In the genomic region with DNA sequence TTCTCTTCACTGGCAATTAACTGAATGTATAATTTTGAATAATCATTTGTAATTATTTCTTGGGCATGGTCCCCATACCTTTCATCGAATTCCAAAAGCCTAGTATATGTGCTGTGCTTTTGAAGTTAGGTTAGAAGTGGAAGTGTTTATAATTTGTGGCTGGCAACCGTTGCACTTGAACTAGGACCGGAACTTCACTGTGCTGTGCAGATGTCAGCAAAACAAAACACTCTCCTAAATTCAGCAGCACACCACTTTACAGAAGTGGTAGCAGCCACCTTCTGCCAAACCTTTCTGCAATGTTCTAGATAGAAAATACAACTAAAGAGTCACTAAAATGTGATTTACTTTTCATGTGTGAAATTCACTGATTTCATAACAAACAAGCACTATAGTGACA, we compare ENCODE assay signal across 19 cellular contexts.
"Had no signal": no experiment of that assay in that cellular context is flagged by ENCODE, and none has a peak within 500 bp of the region (broad histone marks: within the 10 kb centered on the region; RNA-seq: fewer than 3 reads in every experiment).

No MANE protein-coding gene starts in this region.

- DNase-seq: activated CD4-positive, alpha-beta T cell treated with anti-CD3 and anti-CD28 coated beads, Interleukin-2, amount 10 ng/mL, durations not matched to agents 7 days and 5 days; activated CD8-positive, alpha-beta memory T cell treated with anti-CD3 and anti-CD28 coated beads, Interleukin-2, amount 50 U/mL, for 48 hours; activated effector memory CD4-positive, alpha-beta T cell treated with anti-CD3 and anti-CD28 coated beads, Interleukin-2, amount 50 U/mL, for 16 hours; activated T-cell treated with anti-CD3 and anti-CD28 coated beads, Interleukin-2, amount 50 U/mL, for 48 hours; cerebellar nuclear complex; effector CD4-positive, alpha-beta T cell; stimulated activated CD4-positive, alpha-beta T cell treated with anti-CD3 and anti-CD28 coated beads, Interleukin-4, amount 100 ng/mL, for 24 hours; stomach had no signal

- ATAC-seq: activated CD4-positive, CD25-positive, alpha-beta regulatory T cell treated with anti-CD3 and anti-CD28 coated beads, Interleukin-2, amount 50 U/mL, for 24 hours; sciatic nerve; stimulated activated effector memory CD8-positive, alpha-beta T cell treated with anti-CD3 and anti-CD28 coated beads, Interleukin-12 subunit alpha, Interleukin-12 subunit beta, amount 100 ng/mL, for 72 hours had no signal

- H3K27me3 ChIP-seq: breast epithelium, neural progenitor cell, stomach had no signal

- H3K27ac ChIP-seq: breast epithelium, neural progenitor cell, prostate gland, stomach had no signal

- H3K27ac Mint-ChIP-seq: activated CD4-positive, alpha-beta T cell treated with anti-CD3 and anti-CD28 coated beads, Interleukin-2, amount 10 ng/mL, durations not matched to agents 7 days and 5 days; activated naive CD4-positive, alpha-beta T cell treated with anti-CD3 and anti-CD28 coated beads, Interleukin-2, amount 50 U/mL, for 24 hours; memory B cell; neural progenitor cell; stimulated activated effector memory CD8-positive, alpha-beta T cell treated with anti-CD3 and anti-CD28 coated beads, Interleukin-12 subunit alpha, Interleukin-12 subunit beta, amount 100 ng/mL, for 72 hours; T-helper 1 cell treated with Interleukin-12 subunit alpha and Interleukin-12 subunit beta and Interleukin-4 antibody, amounts not matched to agents 30 μg/mL and 1 μg/mL, for 36 hours; type B pancreatic cell had no signal

- H3K36me3 Mint-ChIP-seq: activated naive CD4-positive, alpha-beta T cell treated with anti-CD3 and anti-CD28 coated beads, Interleukin-2, amount 50 U/mL, for 24 hours; memory B cell; neural progenitor cell; stimulated activated effector memory CD8-positive, alpha-beta T cell treated with anti-CD3 and anti-CD28 coated beads, Interleukin-12 subunit alpha, Interleukin-12 subunit beta, amount 100 ng/mL, for 72 hours; type B pancreatic cell had no signal

- H3K9me3 ChIP-seq: breast epithelium, prostate gland had no signal

- H3K27me3 Mint-ChIP-seq: activated CD4-positive, alpha-beta T cell treated with anti-CD3 and anti-CD28 coated beads, Interleukin-2, amount 10 ng/mL, durations not matched to agents 7 days and 5 days; activated naive CD4-positive, alpha-beta T cell treated with anti-CD3 and anti-CD28 coated beads, Interleukin-2, amount 50 U/mL, for 24 hours; memory B cell; type B pancreatic cell had no signal

- H3K4me3 ChIP-seq: breast epithelium, neural progenitor cell, prostate gland, smooth muscle cell, stomach had no signal

- H3K4me3 Mint-ChIP-seq: activated CD4-positive, alpha-beta T cell treated with anti-CD3 and anti-CD28 coated beads, Interleukin-2, amount 10 ng/mL, durations not matched to agents 7 days and 5 days; activated naive CD4-positive, alpha-beta T cell treated with anti-CD3 and anti-CD28 coated beads, Interleukin-2, amount 50 U/mL, for 24 hours; memory B cell; neural progenitor cell; stimulated activated effector memory CD8-positive, alpha-beta T cell treated with anti-CD3 and anti-CD28 coated beads, Interleukin-12 subunit alpha, Interleukin-12 subunit beta, amount 100 ng/mL, for 72 hours; T-helper 1 cell treated with Interleukin-12 subunit alpha and Interleukin-12 subunit beta and Interleukin-4 antibody, amounts not matched to agents 30 μg/mL and 1 μg/mL, for 36 hours; type B pancreatic cell had no signal

- H3K4me1 ChIP-seq: breast epithelium, neural progenitor cell, prostate gland, stomach had no signal

- H3K9me3 Mint-ChIP-seq: activated naive CD4-positive, alpha-beta T cell treated with anti-CD3 and anti-CD28 coated beads, Interleukin-2, amount 50 U/mL, for 24 hours; type B pancreatic cell had no signal

- H3K4me1 Mint-ChIP-seq: activated CD4-positive, alpha-beta T cell treated with anti-CD3 and anti-CD28 coated beads, Interleukin-2, amount 10 ng/mL, durations not matched to agents 7 days and 5 days; activated naive CD4-positive, alpha-beta T cell treated with anti-CD3 and anti-CD28 coated beads, Interleukin-2, amount 50 U/mL, for 24 hours; memory B cell; stimulated activated effector memory CD8-positive, alpha-beta T cell treated with anti-CD3 and anti-CD28 coated beads, Interleukin-12 subunit alpha, Interleukin-12 subunit beta, amount 100 ng/mL, for 72 hours had no signal
